8 cellular contexts compared by ENCODE assay signal in genomic region chr5:73792687-73793320, GRCh38.
DNase-seq lines count a peak whose midpoint lies in the region; ATAC-seq and TF ChIP-seq lines count a peak whose summit lies in the region.

No MANE protein-coding gene starts in this region.

- DNase-seq in NK-92 treated with Interleukin-12 subunit alpha and Interleukin-12 subunit beta, amount 100 ng/mL, for 24 hours (lab: John Stamatoyannopoulos, UW): peak; percentile 13
- DNase-seq in NK-92 (lab: John Stamatoyannopoulos, UW; ENCODE audit: unreplicated experiment): no peak
- peak; percentile 44 for DNase-seq in HPDE6-E6E7 (ENCODE audit: extremely low spot score)
- peak; percentile 83 for DNase-seq in PC-3
- peak; percentile 78 for DNase-seq in activated T-cell treated with anti-CD3 and anti-CD28 coated beads, Interleukin-2, amount 50 U/mL, for 48 hours
- DNase-seq in fibroblast of peridontal ligament (ENCODE audit: extremely low read depth): peak; percentile 83
- peak; percentile 78 for DNase-seq in thyroid gland

- H3K27ac ChIP-seq in PC-3 (ENCODE audit: low read length) (no peak overlapping the region), neutrophil (no peak overlapping the region), thyroid gland (no peak overlapping the region)

- BruUV-seq in PC-3 (replicated peaks; lab: Mats Ljungman, UMichigan): no TSS peak

- H3F3A ChIP-seq in PC-3 (ENCODE audit: low read length, unreplicated experiment): no peaks in the 10 kb centered on the region

- intact Hi-C loops in PC-3 (cut with micrococcal nuclease): loop anchor here (1.0 to 5.0 kb wide), 3 partner anchors 101 to 202 kb away; no protein-coding TSS in a partner anchor
- intact Hi-C loops in thyroid gland (cut with DNase I): loop anchor here (2.0 kb wide), 1 partner anchor 202 kb away; no protein-coding TSS in a partner anchor

- no peaks in the 10 kb centered on the region for H3K27me3 ChIP-seq in PC-3 (ENCODE audit: low read length)
- no peaks in the 10 kb centered on the region for H3K27me3 ChIP-seq in neutrophil
- no peaks in the 10 kb centered on the region for H3K27me3 ChIP-seq in thyroid gland

- 0 to 2% methylated on average over 2 of the region's 2 CpGs for WGBS in thyroid gland, 2 donors

- no peaks in the 10 kb centered on the region for H4K20me1 ChIP-seq in PC-3 (ENCODE audit: low read length)

- H3K4me1 ChIP-seq in PC-3 (ENCODE audit: insufficient read depth, low read length) (peaks cover 46% of the 10 kb centered on the region), neutrophil (ENCODE audit: control insufficient read depth in 1 of 2, insufficient read depth in 1 of 2, low read depth in 1 of 2, low read length in 1 of 2) (peaks cover 3 to 7% of the 10 kb centered on the region in 2 experiments), thyroid gland (peaks cover 7 to 16% of the 10 kb centered on the region in 2 donors)

- H3K9me2 ChIP-seq in PC-3 (replicated peaks; ENCODE audit: low read length): no peaks in the 10 kb centered on the region

- peak; percentile 57 for ATAC-seq in PC-3

- H3K9ac ChIP-seq in PC-3 (ENCODE audit: low read length): no peak overlapping the region

- no peak overlapping the region for H3K4me2 ChIP-seq in PC-3 (ENCODE audit: low read length)

- CTCF ChIA-PET in PC-3 (lab: Charles Lee): interaction anchor here (0.6 to 1.0 kb wide), 4 partner anchors 30 to 239 kb away, joined by 3 to 5 read pairs (median 4); no protein-coding TSS in a partner anchor

- H3K9me3 ChIP-seq in PC-3 (ENCODE audit: low read length) (no peaks in the 10 kb centered on the region), neutrophil (no peaks in the 10 kb centered on the region), thyroid gland (no peaks in the 10 kb centered on the region)

- POLR2A ChIA-PET in PC-3 (lab: Charles Lee; ENCODE audit: unreplicated experiment): interaction anchor here (0.6 kb wide), 1 partner anchor 512 kb away, joined by 3 read pairs; no protein-coding TSS in a partner anchor

- H3K36me3 ChIP-seq in PC-3 (ENCODE audit: low read depth, low read length): peaks cover 3% of the 10 kb centered on the region; the same call in 1 of the 2 replicates
- H3K36me3 ChIP-seq in neutrophil: no peaks in the 10 kb centered on the region
- H3K36me3 ChIP-seq in thyroid gland: no peaks in the 10 kb centered on the region

- no peaks in the 10 kb centered on the region for H3K79me2 ChIP-seq in PC-3 (ENCODE audit: low read length)

- TF ChIP-seq CTCF in PC-3 (conservative IDR thresholded peaks at IDR 0.05; ENCODE audit: low read depth, low read length) (peak; percentile 85), neutrophil (IDR thresholded peaks at IDR 0.05) (peak; percentile 71), thyroid gland (IDR thresholded peaks at IDR 0.05) (peak; percentile 91 to 99 (median 97))

- H2AFZ ChIP-seq in PC-3 (ENCODE audit: low read length): no peak overlapping the region

- no peak for TF ChIP-seq POLR2A in thyroid gland (IDR thresholded peaks at IDR 0.05)

- H3K4me3 ChIP-seq in PC-3 (ENCODE audit: low read length) (no peak overlapping the region), neutrophil (ENCODE audit: low read depth in 1 of 2, low read length in 1 of 2) (no peak overlapping the region), thyroid gland (replicated peaks in 1 of 3) (no peak overlapping the region)
